In genomic region chr3:47193871-47194859, GRCh38 we compare ENCODE assay signal across 22 cellular contexts. TPM values are rescaled to one million over a fixed set of nuclear protein-coding genes. Genes with fewer than 3 reads are reported as not detected.
A peak's percentile ranks its signal among the peaks of the same experiment; 100 is the strongest.
DNase-seq lines count a peak whose midpoint lies in the region; ATAC-seq and TF ChIP-seq lines count a peak whose summit lies in the region.
"Had no signal": no experiment of that assay in that cellular context is flagged by ENCODE, and none has a peak within 500 bp of the region (broad histone marks: within the 10 kb centered on the region; RNA-seq: fewer than 3 reads in every experiment).

No MANE protein-coding gene starts in this region.

- no peaks in the 10 kb centered on the region for H3K9me2 ChIP-seq in hepatocyte (replicated peaks; ENCODE audit: insufficient read depth)

- no peaks in the 10 kb centered on the region for H3K4me1 ChIP-seq in Panc1 (ENCODE audit: control insufficient read depth, insufficient read depth, low read length)
- H3K4me1 ChIP-seq in hepatocyte (ENCODE audit: insufficient read depth): no peaks in the 10 kb centered on the region
- H3K4me1 ChIP-seq: prostate gland, transverse colon had no signal

- 95% methylated on average over 4 of the region's 4 CpGs for WGBS in hepatocyte (ENCODE audit: low lambda C conversion rate, missing lambda C conversion rate)

- TSS peak; percentile 52 for BruUV-seq in Panc1 (replicated peaks; lab: Mats Ljungman, UMichigan)

- no peaks in the 10 kb centered on the region for H3K9me3 ChIP-seq in Panc1 (ENCODE audit: control insufficient read depth, insufficient read depth, low read depth, low read length)
- no peaks in the 10 kb centered on the region for H3K9me3 ChIP-seq in hepatocyte (ENCODE audit: low read depth)
- H3K9me3 ChIP-seq: prostate gland, transverse colon had no signal

- POLR2A ChIA-PET in Panc1 (lab: Charles Lee): no interaction called here

- H3K36me3 ChIP-seq in Panc1 (ENCODE audit: control insufficient read depth, insufficient read depth, low read length) (no peaks in the 10 kb centered on the region), hepatocyte (replicated peaks; ENCODE audit: insufficient read depth, low read depth) (no peaks in the 10 kb centered on the region)
- H3K36me3 ChIP-seq: prostate gland, transverse colon had no signal

- TF ChIP-seq CTCF in Panc1 (IDR thresholded peaks at IDR 0.05) (no peak), epithelial cell of esophagus (IDR thresholded peaks at IDR 0.05; ENCODE audit: insufficient read depth, low read depth, low read length, missing control alignments) (no peak), hepatocyte (IDR thresholded peaks at IDR 0.05; ENCODE audit: poor library complexity) (no peak)

- ATAC-seq in Panc1: no peak
- no peak for ATAC-seq in Right ventricle myocardium superior (ENCODE audit: poor library complexity)
- ATAC-seq in HG02642 (IDR thresholded peaks at IDR 0.05; ENCODE audit: poor library complexity, unreplicated experiment): no peak
- ATAC-seq: left colon, PC-3 had no signal

- H3K79me2 ChIP-seq in hepatocyte: no peaks in the 10 kb centered on the region

- intact Hi-C loops in Panc1 (cut with micrococcal nuclease; ENCODE audit: unreplicated experiment): no loop called here
- intact Hi-C loops in Right ventricle myocardium superior (cut with DNase I): no loop called here

- H3K27ac ChIP-seq in Panc1 (ENCODE audit: low read length) (no peak overlapping the region), hepatocyte (peak overlapping the region; percentile 49)
- H3K27ac ChIP-seq: prostate gland, transverse colon had no signal

- no peaks in the 10 kb centered on the region for H3K27me3 ChIP-seq in Panc1 (ENCODE audit: control insufficient read depth, insufficient read depth, low read length)
- no peaks in the 10 kb centered on the region for H3K27me3 ChIP-seq in hepatocyte
- H3K27me3 ChIP-seq: transverse colon had no signal

- in situ Hi-C loops in Panc1 (cut with HindIII; ENCODE audit: low pct_unique_long_range_greater_than_20kb, low sequenced_read_pairs): no loop called here

- no peak overlapping the region for H3K4me3 ChIP-seq in Panc1 (ENCODE audit: low read depth in 2 of 2, low read length in 2 of 2)
- no peak overlapping the region for H3K4me3 ChIP-seq in epithelial cell of esophagus (ENCODE audit: low read length)
- no peak overlapping the region for H3K4me3 ChIP-seq in hepatocyte
- H3K4me3 ChIP-seq: prostate gland, transverse colon had no signal

- no peak overlapping the region for H3K4me2 ChIP-seq in hepatocyte

- DNase-seq in HCEC 1CT: peak; percentile 46
- DNase-seq in Panc1 (ENCODE audit: low read depth, low spot score): no peak
- DNase-seq in epithelial cell of esophagus (ENCODE audit: low read depth): peak; percentile 48
- peak; percentile 21 for DNase-seq in hepatocyte (ENCODE audit: low spot score)
- DNase-seq in Right ventricle myocardium superior: no peak
- DNase-seq in T-helper 9 cell: no peak
- DNase-seq in GF-D8 (lab: John Stamatoyannopoulos, UW): no peak
- DNase-seq: activated CD4-positive, alpha-beta memory T cell treated with anti-CD3 and anti-CD28 coated beads for 36 hours; activated CD4-positive, CD25-positive, alpha-beta regulatory T cell; activated CD8-positive, alpha-beta memory T cell treated with anti-CD3 and anti-CD28 coated beads, Interleukin-2, amount 50 U/mL, for 48 hours; cerebellar nuclear complex; glutamatergic neuron; left colon; mesendoderm; NCI-H1105; NCI-H2029 treated with DMSO at 0.1 percent for 48 hours; NCI-H82; PC-3; SHP77; transverse colon had no signal

- H4K20me1 ChIP-seq in hepatocyte (ENCODE audit: insufficient read depth, poor library complexity, severe bottlenecking): no peaks in the 10 kb centered on the region

- no peak overlapping the region for H2AFZ ChIP-seq in hepatocyte

- CTCF ChIA-PET in Panc1 (lab: Charles Lee): no interaction called here

RNA-seq across cellular contexts. Expression of gene SETD2, which starts 30.3 kb away (rescaled TPM):
- total RNA-seq in Panc1 (2021; ENCODE audit: unreplicated experiment): 32.6 TPM
- polyA plus RNA-seq in Panc1 (2012; ENCODE audit: insufficient read length): 15.0 TPM
- 34.4 and 37.8 TPM in 2 replicates for total RNA-seq in hepatocyte
- polyA plus RNA-seq in hepatocyte: 11.4 and 11.9 TPM in 2 replicates
- 23.8 TPM for total RNA-seq in Right ventricle myocardium superior

Comparison
In these comparisons a context has a peak if more than half of its experiments do, and no peak if none do; other contexts are left out.
1. DNase-seq: peak in HCEC 1CT (single experiment), epithelial cell of esophagus (single experiment) and hepatocyte (single experiment); none in Panc1 (single experiment), Right ventricle myocardium superior (single experiment), T-helper 9 cell (single experiment) and GF-D8 (single experiment).